In the genomic region with DNA sequence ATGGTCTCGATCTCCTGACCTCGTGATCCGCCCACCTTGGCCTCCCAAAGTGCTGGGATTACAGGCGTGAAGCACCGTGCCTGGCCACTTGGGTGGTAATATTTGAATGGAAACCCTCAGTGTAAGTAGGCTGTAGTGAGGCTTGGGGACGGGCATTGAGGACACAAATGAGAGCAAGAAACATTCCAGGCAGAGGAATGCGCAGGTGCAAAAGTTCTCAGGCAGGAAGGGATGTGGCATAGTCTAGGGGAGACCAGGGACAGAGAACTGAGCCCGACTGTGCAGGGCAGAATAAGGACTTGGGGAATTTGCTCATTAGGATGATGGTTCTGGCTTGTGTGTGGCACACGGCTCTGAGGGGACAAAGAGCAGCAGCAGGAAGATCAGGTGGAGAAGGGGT, we compare ENCODE assay signal across 18 cellular contexts. TPM values are rescaled to one million over a fixed set of nuclear protein-coding genes. Genes with fewer than 3 reads are reported as not detected.
A peak's percentile ranks its signal among the peaks of the same experiment; 100 is the strongest.
DNase-seq lines count a peak whose midpoint lies in the region; ATAC-seq, FAIRE-seq and TF ChIP-seq lines count a peak whose summit lies in the region.
"Had no signal": no experiment of that assay in that cellular context is flagged by ENCODE, and none has a peak within 500 bp of the region (broad histone marks: within the 10 kb centered on the region; RNA-seq: fewer than 3 reads in every experiment).

No MANE protein-coding gene starts in this region.

- peaks cover 90% of the 10 kb centered on the region for H3K79me2 ChIP-seq in astrocyte (ENCODE audit: insufficient read depth, low read length)
- H3K79me2 ChIP-seq in neural cell (replicated peaks; ENCODE audit: insufficient read depth, low read length), result peaks cover 55% of the 10 kb centered on the region

- peaks cover 8% of the 10 kb centered on the region for H3K36me3 Mint-ChIP-seq in CD4-positive, CD25-positive, alpha-beta regulatory T cell
- peaks cover 6% of the 10 kb centered on the region for H3K36me3 Mint-ChIP-seq in astrocyte (ENCODE audit: low read depth, unreplicated experiment)

- H3K27ac ChIP-seq in CD4-positive, CD25-positive, alpha-beta regulatory T cell (ENCODE audit: insufficient read depth, low read length, poor library complexity, severe bottlenecking), result no peak overlapping the region
- no peak overlapping the region for H3K27ac ChIP-seq in astrocyte (ENCODE audit: low read depth, low read length)
- peak overlapping the region; percentile 18 for H3K27ac ChIP-seq in neural cell (ENCODE audit: low read length)
- H3K27ac ChIP-seq: HL-60, lower lobe of right lung, suprapubic skin had no signal

- H3K4me3 Mint-ChIP-seq in CD4-positive, CD25-positive, alpha-beta regulatory T cell, result peak overlapping the region in 2 of 4 donors; percentile 5 to 33
- H3K4me3 Mint-ChIP-seq in astrocyte (ENCODE audit: unreplicated experiment), result no peak overlapping the region

- H3F3A ChIP-seq in neural cell (ENCODE audit: insufficient read depth, low read length, poor library complexity, severe bottlenecking), result no peaks in the 10 kb centered on the region

- H3K4me1 ChIP-seq in CD4-positive, CD25-positive, alpha-beta regulatory T cell (ENCODE audit: control insufficient read depth, insufficient read depth, low read length, poor library complexity, severe bottlenecking), result peaks cover 30% of the 10 kb centered on the region
- peaks cover 13% of the 10 kb centered on the region for H3K4me1 ChIP-seq in astrocyte (ENCODE audit: insufficient read depth, low read length)

- DNase-seq in CD4-positive, CD25-positive, alpha-beta regulatory T cell, result no peak
- DNase-seq in H7, result peak; percentile 21
- DNase-seq in astrocyte (ENCODE audit: low read depth), result no peak
- DNase-seq in NK-92 treated with Interleukin-12 subunit alpha and Interleukin-12 subunit beta, amount 100 ng/mL, for 24 hours (lab: John Stamatoyannopoulos, UW), result no peak
- DNase-seq in NCI-H69 (lab: John Stamatoyannopoulos, UW), result no peak
- DNase-seq: activated naive CD4-positive, alpha-beta T cell treated with anti-CD3 and anti-CD28 coated beads, Interleukin-2, amount 50 U/mL, for 16 hours; esophagus squamous epithelium; GOT3; KBM-7; lower lobe of right lung; NCI-H1048; NCI-H526 had no signal

- H3K4me2 ChIP-seq in astrocyte (ENCODE audit: low read length) (no peak overlapping the region), neural cell (ENCODE audit: low read length) (no peak overlapping the region)

- H3K27me3 Mint-ChIP-seq in CD4-positive, CD25-positive, alpha-beta regulatory T cell, result no peaks in the 10 kb centered on the region
- H3K27me3 Mint-ChIP-seq in astrocyte (ENCODE audit: low read depth, unreplicated experiment), result no peaks in the 10 kb centered on the region

- TF ChIP-seq EP300 in neural cell (conservative IDR thresholded peaks at IDR 0.05; ENCODE audit: poor library complexity, severe bottlenecking), result no peak

- H3K9me2 ChIP-seq in neural cell (ENCODE audit: insufficient read depth, low read length), result no peaks in the 10 kb centered on the region

- no peak for FAIRE-seq in astrocyte (lab: Jason Lieb, UNC)

- H3K36me3 ChIP-seq in CD4-positive, CD25-positive, alpha-beta regulatory T cell (ENCODE audit: control insufficient read depth, insufficient read depth, low read length), result no peaks in the 10 kb centered on the region
- H3K36me3 ChIP-seq in H7 (replicated peaks; ENCODE audit: control insufficient read depth, insufficient read depth, low read length) (no peaks in the 10 kb centered on the region), astrocyte (ENCODE audit: insufficient read depth, low read length) (no peaks in the 10 kb centered on the region), neural cell (ENCODE audit: insufficient read depth, low read length) (no peaks in the 10 kb centered on the region)
- H3K36me3 ChIP-seq: cardiac muscle cell, esophagus squamous epithelium, lower lobe of right lung, suprapubic skin had no signal

- no peak overlapping the region for H3K4me3 ChIP-seq in CD4-positive, CD25-positive, alpha-beta regulatory T cell (ENCODE audit: low read depth, low read length)
- no peak overlapping the region for H3K4me3 ChIP-seq in H7 (ENCODE audit: insufficient read depth, low read depth, low read length)
- no peak overlapping the region for H3K4me3 ChIP-seq in astrocyte (ENCODE audit: insufficient read depth, low read depth, low read length)
- H3K4me3 ChIP-seq in neural cell (ENCODE audit: low read length), result no peak overlapping the region
- H3K4me3 ChIP-seq: cardiac muscle cell, esophagus squamous epithelium, lower lobe of right lung, suprapubic skin had no signal

- H4K20me1 ChIP-seq in astrocyte (ENCODE audit: insufficient read depth, low read length) (peaks cover 90% of the 10 kb centered on the region), neural cell (ENCODE audit: insufficient read depth) (peaks cover 7% of the 10 kb centered on the region)

- no peak for TF ChIP-seq RAD21 in neural cell (conservative IDR thresholded peaks at IDR 0.05)

- ATAC-seq in CD4-positive, CD25-positive, alpha-beta regulatory T cell (ENCODE audit: low read depth in 2 of 2), result no peak
- no peak for ATAC-seq in HG03432 (IDR thresholded peaks at IDR 0.05; ENCODE audit: unreplicated experiment)
- ATAC-seq: lower lobe of right lung, sciatic nerve had no signal

- H3K9ac ChIP-seq in astrocyte (ENCODE audit: low read length), result no peak overlapping the region
- H3K9ac ChIP-seq in neural cell (ENCODE audit: low read length), result no peak overlapping the region

- H2AFZ ChIP-seq in astrocyte (ENCODE audit: low read depth, low read length) (no peak overlapping the region), neural cell (ENCODE audit: low read depth, low read length) (no peak overlapping the region)

- H3K9me3 ChIP-seq in CD4-positive, CD25-positive, alpha-beta regulatory T cell (ENCODE audit: control insufficient read depth in 2 of 2, low read length in 2 of 2), result no peaks in the 10 kb centered on the region
- no peaks in the 10 kb centered on the region for H3K9me3 ChIP-seq in astrocyte (ENCODE audit: insufficient read depth, low read depth, low read length)
- no peaks in the 10 kb centered on the region for H3K9me3 ChIP-seq in neural cell (ENCODE audit: low read length)
- H3K9me3 ChIP-seq: esophagus squamous epithelium, lower lobe of right lung, suprapubic skin had no signal

- H3K27ac Mint-ChIP-seq in CD4-positive, CD25-positive, alpha-beta regulatory T cell, result peak overlapping the region in 2 of 3 donors; percentile 78 to 93
- H3K27ac Mint-ChIP-seq in astrocyte (ENCODE audit: unreplicated experiment), result peak overlapping the region; percentile 41

- no peak for TF ChIP-seq CTCF in astrocyte (IDR thresholded peaks at IDR 0.05; ENCODE audit: insufficient read depth, low read depth, low read length)
- TF ChIP-seq CTCF in neural cell (IDR thresholded peaks at IDR 0.05; ENCODE audit: poor library complexity, severe bottlenecking), result no peak

- no peaks in the 10 kb centered on the region for H3K9me3 Mint-ChIP-seq in CD4-positive, CD25-positive, alpha-beta regulatory T cell
- H3K9me3 Mint-ChIP-seq in astrocyte (ENCODE audit: unreplicated experiment), result no peaks in the 10 kb centered on the region

- H3K4me1 Mint-ChIP-seq in CD4-positive, CD25-positive, alpha-beta regulatory T cell, result peaks cover 42 to 87% (median 48%) of the 10 kb centered on the region in 4 donors
- H3K4me1 Mint-ChIP-seq in astrocyte (ENCODE audit: low read depth, unreplicated experiment), result peaks cover 41% of the 10 kb centered on the region

- H3K27me3 ChIP-seq in CD4-positive, CD25-positive, alpha-beta regulatory T cell (ENCODE audit: control insufficient read depth, insufficient read depth, low read length), result no peaks in the 10 kb centered on the region
- H3K27me3 ChIP-seq in H7 (ENCODE audit: control insufficient read depth, insufficient read depth, low read length) (no peaks in the 10 kb centered on the region), astrocyte (ENCODE audit: insufficient read depth, low read length) (no peaks in the 10 kb centered on the region), neural cell (ENCODE audit: insufficient read depth, low read depth, low read length) (no peaks in the 10 kb centered on the region)
- H3K27me3 ChIP-seq: cardiac muscle cell, esophagus squamous epithelium, suprapubic skin had no signal

TF ChIP-seq in neural cell, 6 proteins besides CTCF, POLR2A, EP300 and RAD21:
- TF ChIP-seq POLR2AphosphoS5 (IDR thresholded peaks at IDR 0.05), result no peak
- no peak for TF ChIP-seq TAF1 (IDR thresholded peaks at IDR 0.05; ENCODE audit: low read depth)
- TF ChIP-seq MXI1 (conservative IDR thresholded peaks at IDR 0.05; ENCODE audit: poor library complexity, severe bottlenecking), result no peak
- TF ChIP-seq EZH2 (IDR thresholded peaks at IDR 0.05; ENCODE audit: borderline replicate concordance, insufficient read depth, low read length, poor library complexity, severe bottlenecking), result no peak

RNA-seq across cellular contexts. Expression of a gene that starts 54.8 kb away (rescaled TPM):
- total RNA-seq in CD4-positive, CD25-positive, alpha-beta regulatory T cell, result 142 TPM
- polyA plus RNA-seq in CD4-positive, CD25-positive, alpha-beta regulatory T cell, result 100 to 1,000 TPM; 131 to 152 (median 138) TPM
- total RNA-seq in H7 (2014; rRNA removed; shearing (Covaris generic)), result 98.7 and 100 TPM in 2 replicates
- total RNA-seq in astrocyte, result 152 and 168 TPM in 2 replicates
- polyA plus RNA-seq in neural cell, result 134 and 150 TPM in 2 replicates
- polyA minus RNA-seq in neural cell, result 108 and 118 TPM in 2 replicates
